In the genomic region with DNA sequence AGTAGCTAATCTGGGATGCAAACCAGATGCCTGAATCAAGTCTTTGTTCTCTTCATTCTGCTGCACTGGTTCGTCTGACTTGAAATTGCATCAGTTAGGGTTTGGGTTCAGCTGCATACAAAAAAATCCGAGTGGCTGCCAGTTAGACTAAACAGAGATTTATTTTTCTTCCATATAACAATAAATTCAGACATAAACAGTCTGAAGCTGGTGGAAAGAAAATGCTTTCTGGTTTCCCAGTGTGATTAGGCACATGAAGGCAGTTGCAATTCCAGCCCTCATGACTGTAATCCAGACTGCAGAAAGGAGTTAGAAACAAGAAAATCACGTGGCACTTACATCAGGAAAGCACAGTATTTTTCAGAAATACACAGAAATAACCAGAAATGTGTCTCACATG, we compare ENCODE assay signal across 28 cellular contexts.
DNase-seq lines count a peak whose midpoint lies in the region; ATAC-seq and TF ChIP-seq lines count a peak whose summit lies in the region.
"Had no signal": no experiment of that assay in that cellular context is flagged by ENCODE, and none has a peak within 500 bp of the region (broad histone marks: within the 10 kb centered on the region; RNA-seq: fewer than 3 reads in every experiment).

No MANE protein-coding gene starts in this region.

- no TSS peak for BruUV-seq in PC-9 (replicated peaks; lab: Mats Ljungman, UMichigan)

- 25% methylated on average over 3 of the region's 3 CpGs for WGBS in smooth muscle cell (ENCODE audit: low lambda C conversion rate)

- H3K27me3 Mint-ChIP-seq in activated CD8-positive, alpha-beta T cell treated with anti-CD3 and anti-CD28 coated beads for 36 hours: peaks cover 4% of the 10 kb centered on the region
- H3K27me3 Mint-ChIP-seq: CD4-positive, CD25-positive, alpha-beta regulatory T cell had no signal

- DNase-seq in GM04503 (ENCODE audit: low read depth) (peak; percentile 31), astrocyte of the hippocampus (ENCODE audit: low read depth, low spot score) (peak; percentile 2), fibroblast of the conjunctiva (ENCODE audit: low read depth) (peak; percentile 41), smooth muscle cell (lab: John Stamatoyannopoulos, UW; ENCODE audit: unreplicated experiment) (no peak), GOT3 (lab: John Stamatoyannopoulos, UW) (no peak), PC-9 (no peak), T-helper 9 cell (no peak)
- DNase-seq in activated CD8-positive, alpha-beta T cell treated with anti-CD3 and anti-CD28 coated beads for 36 hours: no peak
- DNase-seq: activated CD8-positive, alpha-beta memory T cell treated with anti-CD3 and anti-CD28 coated beads for 24 hours; activated naive CD4-positive, alpha-beta T cell; activated T-cell treated with anti-CD3 and anti-CD28 coated beads, Interleukin-2, amount 50 U/mL, for 4 hours; amniotic stem cell; CD4-positive, CD25-positive, alpha-beta regulatory T cell; DMS153; effector memory CD8-positive, alpha-beta T cell; heart right ventricle; midbrain; NCI-H1092 treated with DMSO at 0.1 percent for 48 hours; NCI-H2029 treated with DMSO at 0.1 percent for 48 hours; NCI-H345; NCI-H82; nephron progenitor cell; PC-3; SHP77 treated with DMSO at 0.1 percent for 48 hours; sigmoid colon; substantia nigra had no signal

- no peak for TF ChIP-seq CTCF in smooth muscle cell (IDR thresholded peaks at IDR 0.05; ENCODE audit: borderline replicate concordance, insufficient read depth, poor library complexity, severe bottlenecking)
- TF ChIP-seq CTCF in activated CD8-positive, alpha-beta T cell treated with anti-CD3 and anti-CD28 coated beads for 36 hours (IDR thresholded peaks at IDR 0.05): no peak
- TF ChIP-seq CTCF in PC-9 (conservative IDR thresholded peaks at IDR 0.05): no peak

- H3K4me1 ChIP-seq in smooth muscle cell (ENCODE audit: low read depth) (peaks cover 5% of the 10 kb centered on the region), PC-9 (replicated peaks; ENCODE audit: insufficient read depth) (no peaks in the 10 kb centered on the region)
- H3K4me1 ChIP-seq: esophagus muscularis mucosa, parathyroid adenoma, sigmoid colon had no signal

- H3K36me3 ChIP-seq in smooth muscle cell (ENCODE audit: low read depth): no peaks in the 10 kb centered on the region
- H3K36me3 ChIP-seq in PC-9 (ENCODE audit: low read depth): no peaks in the 10 kb centered on the region
- H3K36me3 ChIP-seq: esophagus muscularis mucosa, heart right ventricle, sigmoid colon had no signal

- H3K9ac ChIP-seq in smooth muscle cell (ENCODE audit: low read depth): peak overlapping the region; percentile 67
- H3K9ac ChIP-seq: parathyroid adenoma had no signal

- H3K27ac ChIP-seq in smooth muscle cell (ENCODE audit: low read depth) (peak overlapping the region; percentile 91), PC-9 (no peak overlapping the region)
- H3K27ac ChIP-seq: parathyroid adenoma had no signal

- H3K4me2 ChIP-seq in smooth muscle cell (no peak overlapping the region), PC-9 (no peak overlapping the region)

- H3K27ac Mint-ChIP-seq in activated CD8-positive, alpha-beta T cell treated with anti-CD3 and anti-CD28 coated beads for 36 hours: no peak overlapping the region
- H3K27ac Mint-ChIP-seq: effector memory CD8-positive, alpha-beta T cell; nephron progenitor cell had no signal

- POLR2A ChIA-PET in activated CD8-positive, alpha-beta T cell treated with anti-CD3 and anti-CD28 coated beads for 36 hours (lab: Charles Lee): no interaction called here
- POLR2A ChIA-PET in PC-9 (lab: Charles Lee; ENCODE audit: unreplicated experiment): no interaction called here

- no peak overlapping the region for H2AFZ ChIP-seq in smooth muscle cell (ENCODE audit: low read depth)
- no peak overlapping the region for H2AFZ ChIP-seq in PC-9
- H2AFZ ChIP-seq: parathyroid adenoma had no signal

- ATAC-seq in activated CD8-positive, alpha-beta T cell treated with anti-CD3 and anti-CD28 coated beads for 36 hours: no peak
- ATAC-seq: activated T-cell treated with anti-CD3 and anti-CD28 coated beads, Interleukin-2, amount 50 U/mL, for 4 hours; effector memory CD8-positive, alpha-beta T cell; PC-3 had no signal

- H3K9me2 ChIP-seq in PC-9 (ENCODE audit: insufficient read depth): no peaks in the 10 kb centered on the region

- H3K4me3 ChIP-seq in smooth muscle cell (no peak overlapping the region), PC-9 (no peak overlapping the region)
- H3K4me3 ChIP-seq: esophagus muscularis mucosa, heart right ventricle, sigmoid colon had no signal

- no peaks in the 10 kb centered on the region for H3K27me3 ChIP-seq in smooth muscle cell (ENCODE audit: low read depth)
- H3K27me3 ChIP-seq in PC-9 (ENCODE audit: insufficient read depth, low read depth): no peaks in the 10 kb centered on the region
- H3K27me3 ChIP-seq: esophagus muscularis mucosa, heart right ventricle, sigmoid colon had no signal

- CTCF ChIA-PET in activated CD8-positive, alpha-beta T cell treated with anti-CD3 and anti-CD28 coated beads for 36 hours (lab: Charles Lee): no interaction called here
- CTCF ChIA-PET in PC-9 (lab: Charles Lee): no interaction called here

- H3K36me3 Mint-ChIP-seq in activated CD8-positive, alpha-beta T cell treated with anti-CD3 and anti-CD28 coated beads for 36 hours (ENCODE audit: low read depth): no peaks in the 10 kb centered on the region
- H3K36me3 Mint-ChIP-seq: CD4-positive, CD25-positive, alpha-beta regulatory T cell had no signal

- no peaks in the 10 kb centered on the region for H3K4me1 Mint-ChIP-seq in activated CD8-positive, alpha-beta T cell treated with anti-CD3 and anti-CD28 coated beads for 36 hours (ENCODE audit: low read depth)
- H3K4me1 Mint-ChIP-seq: CD4-positive, CD25-positive, alpha-beta regulatory T cell had no signal

- no peaks in the 10 kb centered on the region for H4K20me1 ChIP-seq in smooth muscle cell (ENCODE audit: low read depth)
- no peaks in the 10 kb centered on the region for H4K20me1 ChIP-seq in PC-9 (ENCODE audit: insufficient read depth)

- intact Hi-C loops in activated CD8-positive, alpha-beta T cell treated with anti-CD3 and anti-CD28 coated beads for 36 hours (cut with micrococcal nuclease): no loop called here
- intact Hi-C loops in PC-9 (cut with micrococcal nuclease; ENCODE audit: unreplicated experiment): no loop called here

- H3K9me3 ChIP-seq in smooth muscle cell (replicated peaks; ENCODE audit: low read depth): no peaks in the 10 kb centered on the region
- no peaks in the 10 kb centered on the region for H3K9me3 ChIP-seq in PC-9 (ENCODE audit: insufficient read depth, low read depth)
- H3K9me3 ChIP-seq: esophagus muscularis mucosa, sigmoid colon had no signal

- H3K4me3 Mint-ChIP-seq in activated CD8-positive, alpha-beta T cell treated with anti-CD3 and anti-CD28 coated beads for 36 hours: no peak overlapping the region
- H3K4me3 Mint-ChIP-seq: activated T-cell treated with anti-CD3 and anti-CD28 coated beads, Interleukin-2, amount 50 U/mL, for 4 hours; CD4-positive, CD25-positive, alpha-beta regulatory T cell; effector memory CD8-positive, alpha-beta T cell; nephron progenitor cell had no signal

- peaks cover 11% of the 10 kb centered on the region for H3F3A ChIP-seq in smooth muscle cell (ENCODE audit: low read depth)
- H3F3A ChIP-seq in PC-9 (ENCODE audit: insufficient read depth, low read depth): no peaks in the 10 kb centered on the region

- H3K9me3 Mint-ChIP-seq in activated CD8-positive, alpha-beta T cell treated with anti-CD3 and anti-CD28 coated beads for 36 hours: peaks cover 2% of the 10 kb centered on the region

- H3K79me2 ChIP-seq in smooth muscle cell (ENCODE audit: low read depth): no peaks in the 10 kb centered on the region
- H3K79me2 ChIP-seq in PC-9 (ENCODE audit: low read depth): no peaks in the 10 kb centered on the region
- H3K79me2 ChIP-seq: parathyroid adenoma had no signal

Comparison
In these comparisons a context has a peak if more than half of its experiments do, and no peak if none do; other contexts are left out.
1. DNase-seq: peak in GM04503 (single experiment), astrocyte of the hippocampus (single experiment) and fibroblast of the conjunctiva (single experiment); none in smooth muscle cell (single experiment), GOT3 (single experiment), activated CD8-positive, alpha-beta T cell treated with anti-CD3 and anti-CD28 coated beads for 36 hours (single experiment), PC-9 (0 of 2) and T-helper 9 cell (single experiment).